ENCODE assay signal across 2 cellular contexts in genomic region chr13:44726777-44727176, GRCh38.
TF ChIP-seq lines count a peak whose summit lies in the region.

No MANE protein-coding gene starts in this region.

TF ChIP-seq in SK-N-SH, 30 proteins besides CTCF, POLR2A, EP300 and RAD21 (continued from another document):
- no peak for TF ChIP-seq MAX (IDR thresholded peaks at IDR 0.05; ENCODE audit: low read depth)
- no peak for TF ChIP-seq ZBTB33 (IDR thresholded peaks at IDR 0.05; ENCODE audit: borderline replicate concordance, low read depth)
TF ChIP-seq in SK-N-SH: peak in this region for 0.

TF ChIP-seq in SK-N-SH treated with all-trans-retinoic acid at 6 μM for 48 hours, 23 proteins besides CTCF, POLR2A, EP300 and RAD21 (continued from another document):
- TF ChIP-seq CSRNP3 (CRISPR knock-in tag; IDR thresholded peaks at IDR 0.05) (no peak), OSR1 (CRISPR knock-in tag; IDR thresholded peaks at IDR 0.05) (no peak)
